Comparison of ENCODE assay signal across 11 cellular contexts in genomic region chr11:103875855-103876510, GRCh38.
DNase-seq lines count a peak whose midpoint lies in the region; ATAC-seq and TF ChIP-seq lines count a peak whose summit lies in the region.
"Had no signal": no experiment of that assay in that cellular context is flagged by ENCODE, and none has a peak within 500 bp of the region (broad histone marks: within the 10 kb centered on the region; RNA-seq: fewer than 3 reads in every experiment).

No MANE protein-coding gene starts in this region.

- DNase-seq in MM.1S (peak; percentile 78), hippocampal formation (lab: John Stamatoyannopoulos, UW) (no peak), NCI-H446 (lab: John Stamatoyannopoulos, UW) (no peak), NCI-H1694 (lab: John Stamatoyannopoulos, UW) (no peak), RPMI8226 (no peak)
- DNase-seq: CD8-positive, alpha-beta T cell had no signal

- peaks cover 14% of the 10 kb centered on the region for H3K4me1 ChIP-seq in MM.1S (ENCODE audit: low read length)

- ATAC-seq in GM18508 (IDR thresholded peaks at IDR 0.05; ENCODE audit: insufficient read depth, unreplicated experiment), result peak; percentile 68
- ATAC-seq in GM19467 (IDR thresholded peaks at IDR 0.05; ENCODE audit: unreplicated experiment), result peak; percentile 94
- ATAC-seq in HG02970 (IDR thresholded peaks at IDR 0.05; ENCODE audit: low FRiP score, unreplicated experiment), result peak; percentile 59
- ATAC-seq: CD8-positive, alpha-beta T cell had no signal

- no peaks in the 10 kb centered on the region for H3K27me3 ChIP-seq in MM.1S (replicated peaks; ENCODE audit: insufficient read depth, low read length)

- H3K4me2 ChIP-seq in MM.1S (ENCODE audit: low read depth, low read length), result no peak overlapping the region; the same call in 1 of the 2 replicates
- H3K4me2 ChIP-seq: smooth muscle cell had no signal

- H3K9me2 ChIP-seq in MM.1S (replicated peaks; ENCODE audit: insufficient read depth, low read length), result no peaks in the 10 kb centered on the region

- no peak for TF ChIP-seq CTCF in MM.1S (IDR thresholded peaks at IDR 0.05; ENCODE audit: low read length)

- peak overlapping the region; percentile 35; the same call in 1 of the 2 replicates for H3K27ac ChIP-seq in MM.1S (ENCODE audit: low read length)
- H3K27ac ChIP-seq: SK-N-MC had no signal

- no peaks in the 10 kb centered on the region for H3F3A ChIP-seq in MM.1S (ENCODE audit: insufficient read depth, low read length)

- H3K9ac ChIP-seq in MM.1S (ENCODE audit: low read length), result no peak overlapping the region

- H2AFZ ChIP-seq in MM.1S (ENCODE audit: low read length), result 0 out of 2 replicates have a peak overlapping the region, but pooled peaks have one; percentile 15

- no peaks in the 10 kb centered on the region for H4K20me1 ChIP-seq in MM.1S (ENCODE audit: insufficient read depth, low read length)

- H3K36me3 ChIP-seq in MM.1S (replicated peaks; ENCODE audit: insufficient read depth, low read length), result no peaks in the 10 kb centered on the region

- H3K9me3 ChIP-seq in MM.1S (replicated peaks; ENCODE audit: insufficient read depth, low read length), result no peaks in the 10 kb centered on the region

- H3K4me3 ChIP-seq in MM.1S (ENCODE audit: low read length), result no peak overlapping the region
- H3K4me3 ChIP-seq: SK-N-MC, smooth muscle cell had no signal

- H3K79me2 ChIP-seq in MM.1S (ENCODE audit: low read length), result no peaks in the 10 kb centered on the region
